ENCODE assay signal across 8 cellular contexts in genomic region chr1:18956189-18957135, GRCh38. TPM values are rescaled to one million over a fixed set of nuclear protein-coding genes. Genes with fewer than 3 reads are reported as not detected.
DNase-seq lines count a peak whose midpoint lies in the region; ATAC-seq and TF ChIP-seq lines count a peak whose summit lies in the region.

TSS of gene IFFO2 (minus strand) at chr1:18956676. CDS start at chr1:18956332, 344 bp downstream.

- H3K36me3 Mint-ChIP-seq in mesothelial cell of epicardium, result no peaks in the 10 kb centered on the region

- ATAC-seq in GM19463 (IDR thresholded peaks at IDR 0.05; ENCODE audit: unreplicated experiment), result peak; percentile 61

- peaks cover 14% of the 10 kb centered on the region for H3K4me1 ChIP-seq in NT2/D1 (ENCODE audit: insufficient read depth, insufficient read length)

- peaks cover 30% of the 10 kb centered on the region for H3K27me3 ChIP-seq in HL-60 (ENCODE audit: insufficient read depth, poor library complexity, severe bottlenecking)
- peaks cover 15% of the 10 kb centered on the region for H3K27me3 ChIP-seq in NT2/D1 (ENCODE audit: insufficient read depth, insufficient read length)

- H3K9me3 Mint-ChIP-seq in mesothelial cell of epicardium, result no peaks in the 10 kb centered on the region

- DNase-seq in CMK (ENCODE audit: low read depth), result peak; percentile 89
- peak; percentile 76 to 90 for DNase-seq in HL-60 (ENCODE audit: low read depth in 1 of 2, low spot score in 1 of 2)
- DNase-seq in NT2/D1 (ENCODE audit: low read depth, low spot score), result peak; percentile 81
- DNase-seq in activated CD8-positive, alpha-beta memory T cell treated with anti-CD3 and anti-CD28 coated beads, Interleukin-2, amount 50 U/mL, for 4 hours, result peak; percentile 100
- peak; percentile 98 to 99 for DNase-seq in mesothelial cell of epicardium (ENCODE audit: low spot score in 2 of 2, unreplicated experiment in 2 of 2)
- peak; percentile 98 for DNase-seq in stimulated activated CD8-positive, alpha-beta memory T cell treated with anti-CD3 and anti-CD28 coated beads, Interleukin-15, amount 100 ng/mL, for 24 hours (ENCODE audit: low read depth)

- H3K4me1 Mint-ChIP-seq in mesothelial cell of epicardium, result peaks cover 18% of the 10 kb centered on the region

- TF ChIP-seq CTCF in HL-60 (IDR thresholded peaks at IDR 0.05; ENCODE audit: insufficient read depth, low read length) (no peak), mesothelial cell of epicardium (IDR thresholded peaks at IDR 0.05; ENCODE audit: unreplicated experiment) (no peak)

- peak within 1 kb of the TSS; percentile 63 for H3K4me3 ChIP-seq in HL-60 (replicated peaks; ENCODE audit: insufficient read depth, low read length)
- H3K4me3 ChIP-seq in NT2/D1 (ENCODE audit: insufficient read length, low read depth), result peak within 1 kb of the TSS; percentile 70

- peak within 1 kb of the TSS; percentile 81 for H3K4me3 Mint-ChIP-seq in mesothelial cell of epicardium

- H3K27ac ChIP-seq in HL-60 (replicated peaks), result no peak within 1 kb of the TSS

- H3K9me3 ChIP-seq in NT2/D1 (ENCODE audit: insufficient read depth, low read length), result no peaks in the 10 kb centered on the region

- no peak within 1 kb of the TSS for H3K27ac Mint-ChIP-seq in mesothelial cell of epicardium

- in situ Hi-C loops in endometrial microvascular endothelial cells (cut with HindIII; ENCODE audit: inconsistent ontology term, low pct_unique_long_range_greater_than_20kb, low sequenced_read_pairs), result no loop called here

- H3K9ac ChIP-seq in NT2/D1 (ENCODE audit: insufficient read length, low read depth), result peak within 1 kb of the TSS; percentile 88

- peaks cover 44% of the 10 kb centered on the region for H3K27me3 Mint-ChIP-seq in mesothelial cell of epicardium (ENCODE audit: low read depth)

- H3K36me3 ChIP-seq in NT2/D1 (ENCODE audit: insufficient read depth, insufficient read length, low read length), result peaks cover 25% of the 10 kb centered on the region

RNA-seq across cellular contexts. Expression of gene IFFO2, which starts in this region (rescaled TPM):
- total RNA-seq in endometrial microvascular endothelial cells (ENCODE audit: inconsistent ontology term), result 33.4 TPM
- 7.8 to 10.4 TPM (median 9.1 TPM) in 3 replicates for total RNA-seq in mesothelial cell of epicardium
